In the genomic region with DNA sequence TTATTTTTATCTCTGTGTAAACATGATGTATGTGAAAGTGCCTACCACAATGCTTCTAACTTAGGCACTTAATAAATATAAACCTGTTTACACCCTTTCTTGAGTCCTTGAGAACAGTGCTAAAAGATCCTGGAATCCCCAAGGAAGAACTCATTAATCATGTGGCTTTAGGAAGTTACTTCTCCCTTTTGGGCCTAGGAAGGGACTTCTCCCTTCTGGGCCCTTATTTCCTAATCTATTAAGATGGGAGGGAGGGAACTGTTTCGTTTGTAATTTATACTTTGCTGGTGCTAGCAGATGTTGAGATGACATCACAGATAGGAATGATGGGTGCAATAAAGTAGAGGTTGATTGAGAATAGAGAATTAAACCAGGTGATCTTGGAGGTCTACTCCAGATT, we compare ENCODE assay signal across 8 cellular contexts. TPM values are rescaled to one million over a fixed set of nuclear protein-coding genes. Genes with fewer than 3 reads are reported as not detected.
DNase-seq lines count a peak whose midpoint lies in the region; ATAC-seq, FAIRE-seq and TF ChIP-seq lines count a peak whose summit lies in the region.

No MANE protein-coding gene starts in this region.

- POLR2A ChIA-PET in activated CD4-positive, alpha-beta T cell treated with anti-CD3 and anti-CD28 coated beads, Interleukin-2, amount 10 ng/mL, durations not matched to agents 7 days and 5 days (lab: Charles Lee): no interaction called here

- H3K27ac Mint-ChIP-seq in activated CD4-positive, alpha-beta T cell treated with anti-CD3 and anti-CD28 coated beads, Interleukin-2, amount 10 ng/mL, durations not matched to agents 7 days and 5 days: peak overlapping the region; percentile 94
- H3K27ac Mint-ChIP-seq in activated T-helper 1 cell treated with anti-CD3 and anti-CD28 coated beads, Interleukin-12 subunit alpha, Interleukin-12 subunit beta, Interleukin-2, Interleukin-4 antibody, amounts not matched to agents 30 ng/mL and 10 ng/mL and 1 ng/mL, durations not matched to agents 14 hours and 24 hours and 36 hours: peak overlapping the region; percentile 100

- H3K36me3 ChIP-seq in kidney (ENCODE audit: control insufficient read depth in 1 of 2, insufficient read depth in 2 of 2, low read length in 2 of 2): peaks cover 10 to 13% of the 10 kb centered on the region in 2 donors
- peaks cover 10% of the 10 kb centered on the region for H3K36me3 ChIP-seq in thoracic aorta

- H3K9ac ChIP-seq in kidney (ENCODE audit: low read length in 2 of 2): peak overlapping the region in 1 of 2 donors; percentile 63

- ATAC-seq in thoracic aorta (ENCODE audit: insufficient number of reproducible peaks, low FRiP score, low read depth): no peak
- ATAC-seq in GM18909 (IDR thresholded peaks at IDR 0.05; ENCODE audit: poor library complexity, unreplicated experiment): no peak

- H3K27ac ChIP-seq in kidney (ENCODE audit: low read depth in 2 of 2, low read length in 2 of 2) (peak overlapping the region in 1 of 2 donors; percentile 8), thoracic aorta (peak overlapping the region; percentile 82 to 83)

- H3K9me3 Mint-ChIP-seq in activated CD4-positive, alpha-beta T cell treated with anti-CD3 and anti-CD28 coated beads, Interleukin-2, amount 10 ng/mL, durations not matched to agents 7 days and 5 days: no peaks in the 10 kb centered on the region
- no peaks in the 10 kb centered on the region for H3K9me3 Mint-ChIP-seq in activated T-helper 1 cell treated with anti-CD3 and anti-CD28 coated beads, Interleukin-12 subunit alpha, Interleukin-12 subunit beta, Interleukin-2, Interleukin-4 antibody, amounts not matched to agents 30 ng/mL and 10 ng/mL and 1 ng/mL, durations not matched to agents 14 hours and 24 hours and 36 hours

- intact Hi-C loops in activated T-helper 1 cell treated with anti-CD3 and anti-CD28 coated beads, Interleukin-12 subunit alpha, Interleukin-12 subunit beta, Interleukin-2, Interleukin-4 antibody, amounts not matched to agents 30 ng/mL and 10 ng/mL and 1 ng/mL, durations not matched to agents 14 hours and 24 hours and 36 hours (cut with micrococcal nuclease): loop anchor here (2.0 to 10.0 kb wide), 9 partner anchors 440 to 1995 kb away; partner anchors contain the start of genes CPT2, IFT25, LRRC42 and MAGOH
- intact Hi-C loops in kidney (cut with DNase I): no loop called here

- H3K36me3 Mint-ChIP-seq in activated CD4-positive, alpha-beta T cell treated with anti-CD3 and anti-CD28 coated beads, Interleukin-2, amount 10 ng/mL, durations not matched to agents 7 days and 5 days (ENCODE audit: low read depth): peaks cover 24% of the 10 kb centered on the region
- peaks cover 24% of the 10 kb centered on the region for H3K36me3 Mint-ChIP-seq in activated T-helper 1 cell treated with anti-CD3 and anti-CD28 coated beads, Interleukin-12 subunit alpha, Interleukin-12 subunit beta, Interleukin-2, Interleukin-4 antibody, amounts not matched to agents 30 ng/mL and 10 ng/mL and 1 ng/mL, durations not matched to agents 14 hours and 24 hours and 36 hours (ENCODE audit: low read depth)

- CTCF ChIA-PET in activated CD4-positive, alpha-beta T cell treated with anti-CD3 and anti-CD28 coated beads, Interleukin-2, amount 10 ng/mL, durations not matched to agents 7 days and 5 days (lab: Charles Lee): interaction anchor here (1.7 kb wide), 1 partner anchor 8 kb away, joined by 5 read pairs; no protein-coding TSS in a partner anchor

- no peak for FAIRE-seq in kidney (lab: Jason Lieb, UNC)

- no peak for TF ChIP-seq CTCF in kidney (IDR thresholded peaks at IDR 0.05; ENCODE audit: borderline replicate concordance, extremely low read depth, insufficient read depth)
- no peak for TF ChIP-seq CTCF in thoracic aorta (IDR thresholded peaks at IDR 0.05)

- H3K4me3 ChIP-seq in kidney (ENCODE audit: low read length in 2 of 2): peak overlapping the region; percentile 83 to 88
- H3K4me3 ChIP-seq in thoracic aorta: peak overlapping the region; percentile 83

- DNase-seq in activated CD4-positive, alpha-beta T cell treated with anti-CD3 and anti-CD28 coated beads, Interleukin-2, amount 10 ng/mL, durations not matched to agents 7 days and 5 days: no peak
- DNase-seq in activated CD4-positive, alpha-beta T cell treated with anti-CD3 and anti-CD28 coated beads, Interleukin-2, amount 50 U/mL, for 48 hours: no peak
- DNase-seq in activated T-helper 1 cell treated with anti-CD3 and anti-CD28 coated beads, Interleukin-12 subunit alpha, Interleukin-12 subunit beta, Interleukin-2, Interleukin-4 antibody, amounts not matched to agents 30 ng/mL and 10 ng/mL and 1 ng/mL, durations not matched to agents 14 hours and 24 hours and 36 hours (ENCODE audit: low spot score): no peak
- DNase-seq in kidney (no peak), thoracic aorta (ENCODE audit: low spot score) (no peak), NCI-H526 treated with DMSO at 0.1 percent for 48 hours (lab: John Stamatoyannopoulos, UW) (no peak), NCI-H345 (lab: John Stamatoyannopoulos, UW) (no peak)

- peaks cover 17 to 24% of the 10 kb centered on the region in 2 donors for H3K4me1 ChIP-seq in kidney (ENCODE audit: control insufficient read depth in 1 of 2, insufficient read depth in 1 of 2, low read depth in 1 of 2, low read length in 2 of 2)
- H3K4me1 ChIP-seq in thoracic aorta (ENCODE audit: control insufficient read depth in 1 of 2, low read depth in 2 of 2): peaks cover 12 to 46% of the 10 kb centered on the region in 2 donors

- H3K27me3 ChIP-seq in thoracic aorta (replicated peaks; ENCODE audit: insufficient read depth): no peaks in the 10 kb centered on the region

- H3K4me1 Mint-ChIP-seq in activated CD4-positive, alpha-beta T cell treated with anti-CD3 and anti-CD28 coated beads, Interleukin-2, amount 10 ng/mL, durations not matched to agents 7 days and 5 days: peaks cover 46% of the 10 kb centered on the region
- peaks cover 69% of the 10 kb centered on the region for H3K4me1 Mint-ChIP-seq in activated T-helper 1 cell treated with anti-CD3 and anti-CD28 coated beads, Interleukin-12 subunit alpha, Interleukin-12 subunit beta, Interleukin-2, Interleukin-4 antibody, amounts not matched to agents 30 ng/mL and 10 ng/mL and 1 ng/mL, durations not matched to agents 14 hours and 24 hours and 36 hours (ENCODE audit: low read depth)

- H3K4me3 Mint-ChIP-seq in activated CD4-positive, alpha-beta T cell treated with anti-CD3 and anti-CD28 coated beads, Interleukin-2, amount 10 ng/mL, durations not matched to agents 7 days and 5 days: peak overlapping the region; percentile 97
- H3K4me3 Mint-ChIP-seq in activated T-helper 1 cell treated with anti-CD3 and anti-CD28 coated beads, Interleukin-12 subunit alpha, Interleukin-12 subunit beta, Interleukin-2, Interleukin-4 antibody, amounts not matched to agents 30 ng/mL and 10 ng/mL and 1 ng/mL, durations not matched to agents 14 hours and 24 hours and 36 hours: peak overlapping the region; percentile 100

- no peaks in the 10 kb centered on the region for H3K9me3 ChIP-seq in kidney (ENCODE audit: control insufficient read depth in 1 of 2, low read length in 2 of 2)
- H3K9me3 ChIP-seq in thoracic aorta: no peaks in the 10 kb centered on the region

- H3K27me3 Mint-ChIP-seq in activated CD4-positive, alpha-beta T cell treated with anti-CD3 and anti-CD28 coated beads, Interleukin-2, amount 10 ng/mL, durations not matched to agents 7 days and 5 days: no peaks in the 10 kb centered on the region
- H3K27me3 Mint-ChIP-seq in activated T-helper 1 cell treated with anti-CD3 and anti-CD28 coated beads, Interleukin-12 subunit alpha, Interleukin-12 subunit beta, Interleukin-2, Interleukin-4 antibody, amounts not matched to agents 30 ng/mL and 10 ng/mL and 1 ng/mL, durations not matched to agents 14 hours and 24 hours and 36 hours (ENCODE audit: insufficient read depth): no peaks in the 10 kb centered on the region

RNA-seq across cellular contexts. Expression of gene BTF3L4, which starts 1.1 kb away (rescaled TPM):
- 10 to 100 TPM; 32.7 to 37.3 TPM for total RNA-seq in activated CD4-positive, alpha-beta T cell treated with anti-CD3 and anti-CD28 coated beads, Interleukin-2, amount 10 ng/mL, durations not matched to agents 7 days and 5 days
- total RNA-seq in activated T-helper 1 cell treated with anti-CD3 and anti-CD28 coated beads, Interleukin-12 subunit alpha, Interleukin-12 subunit beta, Interleukin-2, Interleukin-4 antibody, amounts not matched to agents 30 ng/mL and 10 ng/mL and 1 ng/mL, durations not matched to agents 14 hours and 24 hours and 36 hours: 44.9 and 47.5 TPM in 2 replicates
- total RNA-seq in kidney (41.5 TPM), thoracic aorta (10 to 100 TPM; 30.9 to 38.9 TPM)
- 45.3 TPM for polyA plus RNA-seq in kidney (ENCODE audit: insufficient read depth, low read depth, low replicate concordance)

RNA-seq across cellular contexts. Expression of gene TXNDC12, which starts 2.3 kb away (rescaled TPM):
- 10 to 100 TPM; 48.1 to 49.2 TPM for total RNA-seq in activated CD4-positive, alpha-beta T cell treated with anti-CD3 and anti-CD28 coated beads, Interleukin-2, amount 10 ng/mL, durations not matched to agents 7 days and 5 days
- 46.0 and 46.7 TPM in 2 replicates for total RNA-seq in activated T-helper 1 cell treated with anti-CD3 and anti-CD28 coated beads, Interleukin-12 subunit alpha, Interleukin-12 subunit beta, Interleukin-2, Interleukin-4 antibody, amounts not matched to agents 30 ng/mL and 10 ng/mL and 1 ng/mL, durations not matched to agents 14 hours and 24 hours and 36 hours
- 46.0 TPM for total RNA-seq in kidney
- 40.5 TPM for polyA plus RNA-seq in kidney (ENCODE audit: insufficient read depth, low read depth, low replicate concordance)
- 10 to 100 TPM; 22.3 to 53.8 TPM for total RNA-seq in thoracic aorta

RNA-seq across cellular contexts. Expression of gene KTI12, which starts 23.6 kb away (rescaled TPM):
- total RNA-seq in activated CD4-positive, alpha-beta T cell treated with anti-CD3 and anti-CD28 coated beads, Interleukin-2, amount 10 ng/mL, durations not matched to agents 7 days and 5 days: 10 to 100 TPM in 1 of 2 experiments, 1 to 10 TPM in 1; 7.7 to 12.9 TPM
- total RNA-seq in activated T-helper 1 cell treated with anti-CD3 and anti-CD28 coated beads, Interleukin-12 subunit alpha, Interleukin-12 subunit beta, Interleukin-2, Interleukin-4 antibody, amounts not matched to agents 30 ng/mL and 10 ng/mL and 1 ng/mL, durations not matched to agents 14 hours and 24 hours and 36 hours: 21.6 and 22.4 TPM in 2 replicates
- total RNA-seq in kidney (8.5 TPM), thoracic aorta (10 to 100 TPM in 1 of 2 donors, 1 to 10 TPM in 1; 5.4 to 16.2 TPM)
- 6.4 TPM for polyA plus RNA-seq in kidney (ENCODE audit: insufficient read depth, low read depth, low replicate concordance)
